7 cellular contexts compared by ENCODE assay signal in genomic region chr20:47494604-47495003, GRCh38. TPM values are rescaled to one million over a fixed set of nuclear protein-coding genes. Genes with fewer than 3 reads are reported as not detected.
DNase-seq lines count a peak whose midpoint lies in the region; ATAC-seq and TF ChIP-seq lines count a peak whose summit lies in the region.
"Not testable (repeated sequence)": the region's sequence is repeated elsewhere in the genome, so short reads cannot be mapped to it uniquely, and the experiment has no call there.

No MANE protein-coding gene starts in this region.

- not testable (repeated sequence) for H3K79me2 ChIP-seq in KMS-11 (ENCODE audit: insufficient read depth, low read depth)

- POLR2A ChIA-PET in RWPE1 (lab: Yijun Ruan, JAX; ENCODE audit: low non-redundant PET) = not testable (repeated sequence)
- POLR2A ChIA-PET in activated CD4-positive, alpha-beta memory T cell treated with anti-CD3 and anti-CD28 coated beads for 36 hours (lab: Charles Lee) = interaction anchor here (2.3 kb wide), 1 partner anchor 8 kb away, joined by 21 read pairs; the partner anchor contains the start of gene NCOA3

- CTCF ChIA-PET in Calu3 (lab: Charles Lee) = not testable (repeated sequence)
- CTCF ChIA-PET in RWPE1 (lab: Yijun Ruan, JAX) = interaction anchor here (0.6 kb wide), 1 partner anchor 129 kb away, joined by 4 read pairs; no protein-coding TSS in a partner anchor
- CTCF ChIA-PET in activated CD4-positive, alpha-beta memory T cell treated with anti-CD3 and anti-CD28 coated beads for 36 hours (lab: Charles Lee) = interaction anchor here (1.7 kb wide), 1 partner anchor 111 kb away, joined by 10 read pairs; no protein-coding TSS in a partner anchor

- peak overlapping the region; percentile 27; the same call in 1 of the 2 replicates for H2AFZ ChIP-seq in KMS-11 (ENCODE audit: low read depth)

- H3K27ac Mint-ChIP-seq in Calu3 (ENCODE audit: unreplicated experiment) = peak overlapping the region; percentile 68
- peak overlapping the region; percentile 64 for H3K27ac Mint-ChIP-seq in activated CD4-positive, alpha-beta memory T cell treated with anti-CD3 and anti-CD28 coated beads for 36 hours
- H3K27ac Mint-ChIP-seq in activated naive CD4-positive, alpha-beta T cell treated with anti-CD3 and anti-CD28 coated beads, Interleukin-2, amount 50 U/mL, for 24 hours = peak overlapping the region; percentile 46
- H3K27ac Mint-ChIP-seq in stimulated activated effector memory CD8-positive, alpha-beta T cell treated with anti-CD3 and anti-CD28 coated beads, Interleukin-12 subunit alpha, Interleukin-12 subunit beta, amount 100 ng/mL, for 72 hours = peak overlapping the region; percentile 36

- not testable (repeated sequence) for H3K36me3 ChIP-seq in KMS-11 (ENCODE audit: insufficient read depth); right atrium auricular region

- H3K36me3 Mint-ChIP-seq in Calu3 (ENCODE audit: insufficient read depth, unreplicated experiment) = peaks cover 21% of the 10 kb centered on the region
- H3K36me3 Mint-ChIP-seq in activated CD4-positive, alpha-beta memory T cell treated with anti-CD3 and anti-CD28 coated beads for 36 hours; activated naive CD4-positive, alpha-beta T cell treated with anti-CD3 and anti-CD28 coated beads, Interleukin-2, amount 50 U/mL, for 24 hours; stimulated activated effector memory CD8-positive, alpha-beta T cell treated with anti-CD3 and anti-CD28 coated beads, Interleukin-12 subunit alpha, Interleukin-12 subunit beta, amount 100 ng/mL, for 72 hours: not testable (repeated sequence)

- TF ChIP-seq CTCF in Calu3 (IDR thresholded peaks at IDR 0.05; ENCODE audit: unreplicated experiment); KMS-11 (conservative IDR thresholded peaks at IDR 0.05; ENCODE audit: low read depth, low read length); RWPE1 (conservative IDR thresholded peaks at IDR 0.05; ENCODE audit: low read depth); right atrium auricular region (IDR thresholded peaks at IDR 0.05): not testable (repeated sequence)

- H3K4me2 ChIP-seq in KMS-11 = peak overlapping the region; percentile 87; the same call in 1 of the 2 replicates

- H3K4me3 ChIP-seq in KMS-11 (IDR thresholded peaks at IDR 0.05; ENCODE audit: insufficient read depth, low read depth, low read length); right atrium auricular region: not testable (repeated sequence)

- not testable (repeated sequence) for H3K27me3 Mint-ChIP-seq in Calu3 (ENCODE audit: unreplicated experiment); activated CD4-positive, alpha-beta memory T cell treated with anti-CD3 and anti-CD28 coated beads for 36 hours; activated naive CD4-positive, alpha-beta T cell treated with anti-CD3 and anti-CD28 coated beads, Interleukin-2, amount 50 U/mL, for 24 hours

- intact Hi-C loops in Calu3 (cut with micrococcal nuclease; ENCODE audit: unreplicated experiment) = loop anchor here (5.0 to 10.0 kb wide), 2 partner anchors 37 to 290 kb away; no protein-coding TSS in a partner anchor
- intact Hi-C loops in activated CD4-positive, alpha-beta memory T cell treated with anti-CD3 and anti-CD28 coated beads for 36 hours (cut with micrococcal nuclease) = not testable (repeated sequence)

- not testable (repeated sequence) for H3K9me3 ChIP-seq in right atrium auricular region

- not testable (repeated sequence) for BruUV-seq in Calu3 (replicated peaks; lab: Mats Ljungman, UMichigan)

- H3K4me3 Mint-ChIP-seq in Calu3 (ENCODE audit: low read depth, unreplicated experiment); activated CD4-positive, alpha-beta memory T cell treated with anti-CD3 and anti-CD28 coated beads for 36 hours; activated naive CD4-positive, alpha-beta T cell treated with anti-CD3 and anti-CD28 coated beads, Interleukin-2, amount 50 U/mL, for 24 hours: not testable (repeated sequence)
- peak overlapping the region; percentile 58 for H3K4me3 Mint-ChIP-seq in stimulated activated effector memory CD8-positive, alpha-beta T cell treated with anti-CD3 and anti-CD28 coated beads, Interleukin-12 subunit alpha, Interleukin-12 subunit beta, amount 100 ng/mL, for 72 hours

- H3K27me3 ChIP-seq in KMS-11 (ENCODE audit: insufficient read depth, low read depth); right atrium auricular region: not testable (repeated sequence)

- H3K4me1 ChIP-seq in KMS-11 (ENCODE audit: low read depth, poor library complexity, severe bottlenecking) (peaks cover 68% of the 10 kb centered on the region), right atrium auricular region (peaks cover 0 to 22% of the 10 kb centered on the region in 2 donors)

- H3K9ac ChIP-seq in KMS-11 = not testable (repeated sequence)

- DNase-seq in Calu3; RWPE1 (ENCODE audit: low spot score); right atrium auricular region (ENCODE audit: low spot score); stimulated activated effector memory CD8-positive, alpha-beta T cell treated with anti-CD3 and anti-CD28 coated beads, Interleukin-12 subunit alpha, Interleukin-12 subunit beta, amount 100 ng/mL, for 72 hours (ENCODE audit: low spot score in 2 of 2): not testable (repeated sequence)
- DNase-seq in activated CD4-positive, alpha-beta memory T cell treated with anti-CD3 and anti-CD28 coated beads for 36 hours = peak; percentile 58

- H3K27ac ChIP-seq in KMS-11 (peak overlapping the region; percentile 72; the same call in 1 of the 2 replicates), RWPE1 (peak overlapping the region; percentile 85), right atrium auricular region (peak overlapping the region; percentile 83 to 86)

- not testable (repeated sequence) for H4K20me1 ChIP-seq in KMS-11 (ENCODE audit: insufficient read depth)

- H3K4me1 Mint-ChIP-seq in Calu3 (ENCODE audit: low read depth, unreplicated experiment) = peaks cover 41% of the 10 kb centered on the region
- peaks cover 64% of the 10 kb centered on the region for H3K4me1 Mint-ChIP-seq in activated CD4-positive, alpha-beta memory T cell treated with anti-CD3 and anti-CD28 coated beads for 36 hours (ENCODE audit: low read depth)
- H3K4me1 Mint-ChIP-seq in activated naive CD4-positive, alpha-beta T cell treated with anti-CD3 and anti-CD28 coated beads, Interleukin-2, amount 50 U/mL, for 24 hours = peaks cover 44% of the 10 kb centered on the region
- H3K4me1 Mint-ChIP-seq in stimulated activated effector memory CD8-positive, alpha-beta T cell treated with anti-CD3 and anti-CD28 coated beads, Interleukin-12 subunit alpha, Interleukin-12 subunit beta, amount 100 ng/mL, for 72 hours = peaks cover 61% of the 10 kb centered on the region

- ATAC-seq in stimulated activated effector memory CD8-positive, alpha-beta T cell treated with anti-CD3 and anti-CD28 coated beads, Interleukin-12 subunit alpha, Interleukin-12 subunit beta, amount 100 ng/mL, for 72 hours = not testable (repeated sequence)

- not testable (repeated sequence) for H3K9me3 Mint-ChIP-seq in Calu3 (ENCODE audit: low read depth, unreplicated experiment); activated CD4-positive, alpha-beta memory T cell treated with anti-CD3 and anti-CD28 coated beads for 36 hours; activated naive CD4-positive, alpha-beta T cell treated with anti-CD3 and anti-CD28 coated beads, Interleukin-2, amount 50 U/mL, for 24 hours; stimulated activated effector memory CD8-positive, alpha-beta T cell treated with anti-CD3 and anti-CD28 coated beads, Interleukin-12 subunit alpha, Interleukin-12 subunit beta, amount 100 ng/mL, for 72 hours

RNA-seq across cellular contexts. Expression of gene NCOA3, which starts 7.1 kb away (rescaled TPM):
- total RNA-seq in Calu3 (2022) (60.3 and 63.8 TPM in 2 replicates), right atrium auricular region (10 to 100 TPM; 24.1 to 27.4 TPM)
- total RNA-seq in activated CD4-positive, alpha-beta memory T cell treated with anti-CD3 and anti-CD28 coated beads for 36 hours = 10 to 100 TPM; 72.0 to 81.8 TPM
